9 cellular contexts compared by ENCODE assay signal in the genomic region with DNA sequence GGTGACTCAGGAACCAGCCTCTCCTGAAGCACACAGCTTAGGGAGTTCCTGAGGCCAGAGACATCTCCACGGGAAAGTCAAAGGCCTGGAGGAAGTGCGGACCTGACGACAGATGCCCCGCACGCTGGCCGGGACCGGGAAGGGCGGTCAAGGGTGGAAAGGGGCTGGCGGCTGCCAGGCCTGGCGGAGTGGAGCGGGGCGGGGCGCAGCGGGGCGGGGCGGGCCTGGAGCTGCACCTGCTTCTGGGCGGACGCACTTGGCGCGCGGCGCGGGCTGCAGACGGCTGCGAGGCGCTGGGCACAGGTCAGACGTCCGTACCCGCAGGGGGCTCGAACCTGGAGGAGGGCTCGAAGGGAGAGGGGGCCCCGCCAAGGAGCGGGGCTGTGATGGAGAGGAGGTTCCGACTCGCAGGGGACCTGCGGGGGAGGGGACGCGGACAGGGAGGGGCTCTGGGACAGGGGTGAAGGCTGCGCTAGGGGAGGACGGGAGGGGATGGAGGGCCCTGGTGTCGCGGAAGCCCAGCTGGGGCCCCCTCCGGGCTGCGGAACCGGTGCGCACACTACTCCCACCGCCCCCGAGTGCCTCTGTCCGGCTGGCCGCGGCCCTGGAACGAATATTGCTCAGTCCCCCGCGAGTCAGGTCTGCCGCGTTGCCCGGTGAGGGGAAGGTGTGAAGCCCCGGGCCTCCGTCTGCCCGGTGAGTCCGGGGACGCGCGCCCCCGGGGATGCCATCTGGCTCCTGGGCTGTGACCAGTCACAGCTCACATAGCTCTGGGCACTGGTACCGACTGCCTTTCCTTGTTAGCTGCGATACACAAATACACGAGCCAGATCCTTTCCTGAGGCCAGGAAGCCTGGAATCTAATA. TPM values are rescaled to one million over a fixed set of nuclear protein-coding genes. Genes with fewer than 3 reads are reported as not detected.
DNase-seq lines count a peak whose midpoint lies in the region; ATAC-seq, FAIRE-seq and TF ChIP-seq lines count a peak whose summit lies in the region.
"Had no signal": no experiment of that assay in that cellular context is flagged by ENCODE, and none has a peak within 500 bp of the region (broad histone marks: within the 10 kb centered on the region; RNA-seq: fewer than 3 reads in every experiment).

Gene TMEM45B, plus strand, starts transcription at position 253 of the 866 bp plus-strand sequence. CDS start 36,635 bp downstream, outside the sequence.

- no TSS peak for BruUV-seq in A673 (replicated peaks; lab: Mats Ljungman, UMichigan)
- BruUV-seq in HepG2 (replicated peaks; lab: Mats Ljungman, UMichigan), result TSS peak; percentile 47

- H3K79me2 ChIP-seq in HepG2 (ENCODE audit: insufficient read depth, low read length), result peaks cover 44% of the 10 kb centered on the region

- H3K27ac ChIP-seq in A673 (ENCODE audit: low read depth, low read length, poor library complexity, severe bottlenecking) (no peak within 1 kb of the TSS), HepG2 (ENCODE audit: extremely low read length, insufficient read depth, low read length) (peak within 1 kb of the TSS; percentile 51)

- CTCF ChIA-PET in A673 (lab: Charles Lee) (interaction anchor here (0.6 to 0.7 kb wide), 3 partner anchors 22 to 362 kb away, joined by 3 to 5 read pairs (median 4); no protein-coding TSS in a partner anchor), HepG2 (lab: Yijun Ruan, JAX; ENCODE audit: low intra/inter-chr PET ratio, low total read pairs) (no interaction called here)

- DNase-seq in A673 (ENCODE audit: low spot score) (no peak), NCI-H510A (lab: John Stamatoyannopoulos, UW) (peak; percentile 46), HepG2 (ENCODE audit: low spot score) (no peak), head of caudate nucleus (no peak), HuH-7 (ENCODE audit: low spot score) (no peak)
- peak; percentile 33 for DNase-seq in activated naive CD8-positive, alpha-beta T cell treated with anti-CD3 and anti-CD28 coated beads, Interleukin-2, amount 10 ng/mL, durations not matched to agents 7 days and 5 days
- peak; percentile 27 for DNase-seq in stimulated activated naive CD8-positive, alpha-beta T cell treated with anti-CD3 and anti-CD28 coated beads, Interleukin-15, Interleukin-2, amounts not matched to agents 100 U/mL and 50 U/mL, for 24 hours

- FAIRE-seq in HepG2 (lab: Jason Lieb, UNC), result no peak

- H3K36me3 ChIP-seq in A673 (ENCODE audit: insufficient read depth, low read length, poor library complexity, severe bottlenecking), result no peaks in the 10 kb centered on the region
- H3K36me3 ChIP-seq in HepG2 (replicated peaks in 1 of 2; ENCODE audit: control insufficient read depth in 1 of 2, insufficient read depth in 2 of 2, low read length in 2 of 2), result no peaks in the 10 kb centered on the region; a peak in 1 of 5 replicates

- H3K4me1 ChIP-seq in A673 (ENCODE audit: insufficient read depth, low read length, poor library complexity, severe bottlenecking) (no peaks in the 10 kb centered on the region), HepG2 (ENCODE audit: insufficient read depth, low read length) (peaks cover 72% of the 10 kb centered on the region)

- in situ Hi-C loops in HepG2 (cut with HindIII; ENCODE audit: extremely low pct_ligation_motif_present, low pct_unique_long_range_greater_than_20kb), result no loop called here

- H3K4me2 ChIP-seq in HepG2 (ENCODE audit: low read depth, low read length), result peak within 1 kb of the TSS; percentile 77

- no peak within 1 kb of the TSS for H3K27ac Mint-ChIP-seq in activated naive CD8-positive, alpha-beta T cell treated with anti-CD3 and anti-CD28 coated beads, Interleukin-2, amount 10 ng/mL, durations not matched to agents 7 days and 5 days

- no peak for TF ChIP-seq EP300 in HepG2 (IDR thresholded peaks at IDR 0.05; ENCODE audit: low read depth in 2 of 2, low read length in 2 of 2)
- TF ChIP-seq EP300 in HepG2 (CRISPR knock-in tag; IDR thresholded peaks at IDR 0.05; ENCODE audit: borderline replicate concordance), result no peak

- H2AFZ ChIP-seq in HepG2 (ENCODE audit: low read length), result no peak within 1 kb of the TSS

- H3K4me3 ChIP-seq in A673 (ENCODE audit: low read depth, low read length, poor library complexity, severe bottlenecking) (peak within 1 kb of the TSS; percentile 21), HepG2 (replicated peaks in 1 of 3; ENCODE audit: insufficient read depth in 1 of 3, low read depth in 2 of 3, low read length in 3 of 3) (peak within 1 kb of the TSS; percentile 71 to 84 (median 83))

- peaks cover 82% of the 10 kb centered on the region for H3K27me3 Mint-ChIP-seq in activated naive CD8-positive, alpha-beta T cell treated with anti-CD3 and anti-CD28 coated beads, Interleukin-2, amount 10 ng/mL, durations not matched to agents 7 days and 5 days

- TF ChIP-seq RAD21 in HepG2 (CRISPR knock-in tag; IDR thresholded peaks at IDR 0.05), result no peak

- intact Hi-C loops in A673 (cut with micrococcal nuclease; ENCODE audit: unreplicated experiment), result no loop called here
- intact Hi-C loops in HepG2 (cut with micrococcal nuclease; ENCODE audit: unreplicated experiment), result no loop called here
- intact Hi-C loops in head of caudate nucleus (cut with DNase I), result no loop called here

- H3K9ac ChIP-seq in HepG2 (ENCODE audit: insufficient read depth, low read depth, low read length), result peak within 1 kb of the TSS; percentile 73

- H3K27me3 ChIP-seq in A673 (replicated peaks; ENCODE audit: insufficient read depth, low read depth, low read length, poor library complexity) (peaks cover 27% of the 10 kb centered on the region), HepG2 (ENCODE audit: control insufficient read depth in 1 of 2, insufficient read depth in 2 of 2, low read length in 2 of 2) (no peaks in the 10 kb centered on the region)

- ATAC-seq in activated naive CD8-positive, alpha-beta T cell treated with anti-CD3 and anti-CD28 coated beads, Interleukin-2, amount 10 ng/mL, durations not matched to agents 7 days and 5 days (ENCODE audit: low read depth), result no peak
- peak; percentile 90 for ATAC-seq in HepG2
- peak; percentile 50 for ATAC-seq in stimulated activated naive CD8-positive, alpha-beta T cell treated with anti-CD3 and anti-CD28 coated beads, Interleukin-15, Interleukin-2, amounts not matched to agents 100 U/mL and 50 U/mL, for 24 hours
- ATAC-seq in HG02610 (IDR thresholded peaks at IDR 0.05; ENCODE audit: unreplicated experiment), result no peak

- peaks cover 2% of the 10 kb centered on the region for H3K9me3 Mint-ChIP-seq in activated naive CD8-positive, alpha-beta T cell treated with anti-CD3 and anti-CD28 coated beads, Interleukin-2, amount 10 ng/mL, durations not matched to agents 7 days and 5 days

- H3K4me3 Mint-ChIP-seq in activated naive CD8-positive, alpha-beta T cell treated with anti-CD3 and anti-CD28 coated beads, Interleukin-2, amount 10 ng/mL, durations not matched to agents 7 days and 5 days, result peak within 1 kb of the TSS; percentile 67

- TF ChIP-seq CTCF in A673 (conservative IDR thresholded peaks at IDR 0.05; ENCODE audit: low read depth, low read length) (no peak), HepG2 (CRISPR knock-in tag; IDR thresholded peaks at IDR 0.05) (no peak)

- no peaks in the 10 kb centered on the region for H3K36me3 Mint-ChIP-seq in activated naive CD8-positive, alpha-beta T cell treated with anti-CD3 and anti-CD28 coated beads, Interleukin-2, amount 10 ng/mL, durations not matched to agents 7 days and 5 days

- POLR2A ChIA-PET in A673 (lab: Charles Lee; ENCODE audit: low non-redundant PET) (no interaction called here), HepG2 (lab: Yijun Ruan, JAX) (interaction anchor here (0.7 to 3.4 kb wide), 10 partner anchors 8 to 330 kb away, joined by 3 to 29 read pairs (median 5); partner anchors contain the start of gene PRDM10)
- POLR2A ChIA-PET in activated naive CD8-positive, alpha-beta T cell treated with anti-CD3 and anti-CD28 coated beads, Interleukin-2, amount 10 ng/mL, durations not matched to agents 7 days and 5 days (lab: Charles Lee), result no interaction called here

- 0% methylated on average over 22 of the region's 68 CpGs for WGBS in HepG2 (ENCODE audit: low lambda C conversion rate)

- H3K9me3 ChIP-seq in A673 (ENCODE audit: low read depth, low read length, poor library complexity, severe bottlenecking), result no peaks in the 10 kb centered on the region
- no peaks in the 10 kb centered on the region for H3K9me3 ChIP-seq in HepG2 (ENCODE audit: low read length)

- peak in 1 of 2 experiments; percentile 80; a peak in 2 of 4 replicates for TF ChIP-seq POLR2A in HepG2 (IDR thresholded peaks at IDR 0.05; ENCODE audit: insufficient read depth in 1 of 2, low read depth in 2 of 2, low read length in 2 of 2)

- no peaks in the 10 kb centered on the region for H4K20me1 ChIP-seq in HepG2 (ENCODE audit: insufficient read depth, low read length)

- peaks cover 28% of the 10 kb centered on the region for H3K4me1 Mint-ChIP-seq in activated naive CD8-positive, alpha-beta T cell treated with anti-CD3 and anti-CD28 coated beads, Interleukin-2, amount 10 ng/mL, durations not matched to agents 7 days and 5 days

TF ChIP-seq in HepG2, 621 proteins besides CTCF, POLR2A, EP300 and RAD21 (continues in another document):
- no peak for TF ChIP-seq MBD4 (IDR thresholded peaks at IDR 0.05; ENCODE audit: borderline replicate concordance, low read length)
- no peak for TF ChIP-seq ZNF33A (CRISPR knock-in tag; IDR thresholded peaks at IDR 0.05; ENCODE audit: borderline replicate concordance)

RNA-seq across cellular contexts. Expression of gene TMEM45B, which starts in this region (rescaled TPM):
- total RNA-seq in A673 (2021) (not detected in 2 replicates), HepG2 (2016; rRNA removed; fragmentation: Illumina TruSeq; extraction: Trizol) (17.3 and 29.1 TPM in 2 replicates)
- total RNA-seq in activated naive CD8-positive, alpha-beta T cell treated with anti-CD3 and anti-CD28 coated beads, Interleukin-2, amount 10 ng/mL, durations not matched to agents 7 days and 5 days, result 1 to 10 TPM in 1 of 2 experiments, under 1 TPM in 1; 0.91 to 1.5 TPM
- total RNA-seq in HepG2 (2016; cell fraction: cytosol; rRNA removed; fragmentation: Illumina TruSeq; extraction: Trizol; ENCODE audit: low read depth), result 4.8 and 5.2 TPM in 2 replicates
- 17.2 and 31.3 TPM in 2 replicates for total RNA-seq in HepG2 (2016; cell fraction: insoluble cytoplasmic fraction; rRNA removed; fragmentation: Illumina TruSeq; extraction: Trizol)
- total RNA-seq in HepG2 (2016; cell fraction: membrane; rRNA removed; fragmentation: Illumina TruSeq; extraction: Trizol), result 8.3 and 11.1 TPM in 2 replicates
- total RNA-seq in HepG2 (2016; cell fraction: nucleus; rRNA removed; fragmentation: Illumina TruSeq; extraction: Trizol), result 26.2 and 28.6 TPM in 2 replicates
- polyA plus RNA-seq in HepG2 (2011; rRNA removed), result 181 and 248 TPM in 2 replicates
- polyA plus RNA-seq in HepG2 (2011; cell fraction: cytosol; rRNA removed), result 203 and 223 TPM in 2 replicates
- 104 and 141 TPM in 2 replicates for polyA plus RNA-seq in HepG2 (2011; cell fraction: nucleus; rRNA removed)
- polyA plus RNA-seq in HepG2 (2012), result 166 and 200 TPM in 2 replicates
- 5.1 and 7.6 TPM in 2 replicates for polyA plus RNA-seq in HepG2 (2016; cell fraction: cytosol; fragmentation: Illumina TruSeq; extraction: Trizol; ENCODE audit: low read depth)
- polyA plus RNA-seq in HepG2 (2016; cell fraction: insoluble cytoplasmic fraction; fragmentation: Illumina TruSeq; extraction: Trizol; ENCODE audit: low read depth), result 13.8 and 13.9 TPM in 2 replicates
- 7.9 and 8.9 TPM in 2 replicates for polyA plus RNA-seq in HepG2 (2016; cell fraction: membrane; fragmentation: Illumina TruSeq; extraction: Trizol; ENCODE audit: low read depth)
- 45.8 and 46.5 TPM in 2 replicates for polyA plus RNA-seq in HepG2 (2016; cell fraction: nucleus; fragmentation: Illumina TruSeq; extraction: Trizol; ENCODE audit: insufficient read depth, low read depth)
- 18.8 and 244 TPM in 2 replicates for polyA minus RNA-seq in HepG2 (2011; rRNA and poly(A)+ RNA removed; ENCODE audit: low replicate concordance)
- 39.7 and 62.5 TPM in 2 replicates for polyA minus RNA-seq in HepG2 (2011; cell fraction: cytosol; rRNA and poly(A)+ RNA removed)
- 45.2 and 49.5 TPM in 2 replicates for polyA minus RNA-seq in HepG2 (2011; cell fraction: nucleus; rRNA and poly(A)+ RNA removed)
- total RNA-seq: RPMI7951 had no signal

Comparison
In these comparisons a context has a peak if more than half of its experiments do, and no peak if none do; other contexts are left out.
1. DNase-seq: peak in NCI-H510A (single experiment), activated naive CD8-positive, alpha-beta T cell treated with anti-CD3 and anti-CD28 coated beads, Interleukin-2, amount 10 ng/mL, durations not matched to agents 7 days and 5 days (single experiment) and stimulated activated naive CD8-positive, alpha-beta T cell treated with anti-CD3 and anti-CD28 coated beads, Interleukin-15, Interleukin-2, amounts not matched to agents 100 U/mL and 50 U/mL, for 24 hours (single experiment); none in A673 (single experiment), HepG2 (single experiment), head of caudate nucleus (0 of 42) and HuH-7 (single experiment).
2. ATAC-seq: peak in HepG2 (single experiment) and stimulated activated naive CD8-positive, alpha-beta T cell treated with anti-CD3 and anti-CD28 coated beads, Interleukin-15, Interleukin-2, amounts not matched to agents 100 U/mL and 50 U/mL, for 24 hours (single experiment); none in activated naive CD8-positive, alpha-beta T cell treated with anti-CD3 and anti-CD28 coated beads, Interleukin-2, amount 10 ng/mL, durations not matched to agents 7 days and 5 days (single experiment) and HG02610 (single experiment).